In genomic region chr15:91885714-91886265, GRCh38 we compare ENCODE assay signal across 12 cellular contexts. TPM values are rescaled to one million over a fixed set of nuclear protein-coding genes. Genes with fewer than 3 reads are reported as not detected.
A peak's percentile ranks its signal among the peaks of the same experiment; 100 is the strongest.
DNase-seq lines count a peak whose midpoint lies in the region; ATAC-seq and TF ChIP-seq lines count a peak whose summit lies in the region.
"Had no signal": no experiment of that assay in that cellular context is flagged by ENCODE, and none has a peak within 500 bp of the region (broad histone marks: within the 10 kb centered on the region; RNA-seq: fewer than 3 reads in every experiment).

No MANE protein-coding gene starts in this region.

- H3K79me2 ChIP-seq in smooth muscle cell (ENCODE audit: low read depth), result no peaks in the 10 kb centered on the region

- 89% methylated on average over 7 of the region's 7 CpGs for WGBS in smooth muscle cell (ENCODE audit: low lambda C conversion rate)

- H3K4me2 ChIP-seq in smooth muscle cell, result no peak overlapping the region

- H3K36me3 Mint-ChIP-seq in activated CD4-positive, alpha-beta T cell treated with anti-CD3 and anti-CD28 coated beads for 36 hours (ENCODE audit: low read depth), result peaks cover 2% of the 10 kb centered on the region
- H3K36me3 Mint-ChIP-seq in activated CD4-positive, alpha-beta T cell treated with anti-CD3 and anti-CD28 coated beads, Interleukin-2, amount 10 ng/mL, durations not matched to agents 24 days and 14 days (ENCODE audit: low read depth), result no peaks in the 10 kb centered on the region
- H3K36me3 Mint-ChIP-seq in dendritic cell treated with granulocyte-macrophage colony-stimulating factor and Interleukin-4, amounts not matched to agents 40 ng/mL and 50 ng/mL, for 4 days (ENCODE audit: low read depth), result peaks cover 21% of the 10 kb centered on the region

- intact Hi-C loops in activated CD4-positive, alpha-beta T cell treated with anti-CD3 and anti-CD28 coated beads for 36 hours (cut with DNase I, micrococcal nuclease), result loop anchor here in 1 of 2 experiments (1.0 kb wide), 1 partner anchor 192 kb away; no protein-coding TSS in a partner anchor
- intact Hi-C loops in activated CD4-positive, alpha-beta T cell treated with anti-CD3 and anti-CD28 coated beads, Interleukin-2, amount 10 ng/mL, durations not matched to agents 24 days and 14 days (cut with micrococcal nuclease), result loop anchor here (1.0 kb wide), 1 partner anchor 192 kb away; no protein-coding TSS in a partner anchor
- intact Hi-C loops in dendritic cell treated with granulocyte-macrophage colony-stimulating factor and Interleukin-4, amounts not matched to agents 40 ng/mL and 50 ng/mL, for 4 days (cut with micrococcal nuclease), result loop anchor here (1.0 to 5.0 kb wide), 3 partner anchors 33 to 197 kb away; partner anchors contain the start of gene SLCO3A1
- intact Hi-C loops in sciatic nerve (cut with DNase I), result no loop called here

- H3K9ac ChIP-seq in smooth muscle cell (ENCODE audit: low read depth), result no peak overlapping the region

- H3K9me3 Mint-ChIP-seq in activated CD4-positive, alpha-beta T cell treated with anti-CD3 and anti-CD28 coated beads for 36 hours (ENCODE audit: low read depth), result no peaks in the 10 kb centered on the region
- no peaks in the 10 kb centered on the region for H3K9me3 Mint-ChIP-seq in activated CD4-positive, alpha-beta T cell treated with anti-CD3 and anti-CD28 coated beads, Interleukin-2, amount 10 ng/mL, durations not matched to agents 24 days and 14 days
- no peaks in the 10 kb centered on the region for H3K9me3 Mint-ChIP-seq in dendritic cell treated with granulocyte-macrophage colony-stimulating factor and Interleukin-4, amounts not matched to agents 40 ng/mL and 50 ng/mL, for 4 days

- TF ChIP-seq CTCF in GM20000 (IDR thresholded peaks at IDR 0.05; ENCODE audit: extremely low read depth, missing control alignments) (no peak), smooth muscle cell (IDR thresholded peaks at IDR 0.05; ENCODE audit: borderline replicate concordance, insufficient read depth, poor library complexity, severe bottlenecking) (no peak)

- no peaks in the 10 kb centered on the region for H3K27me3 Mint-ChIP-seq in activated CD4-positive, alpha-beta T cell treated with anti-CD3 and anti-CD28 coated beads for 36 hours
- H3K27me3 Mint-ChIP-seq in activated CD4-positive, alpha-beta T cell treated with anti-CD3 and anti-CD28 coated beads, Interleukin-2, amount 10 ng/mL, durations not matched to agents 24 days and 14 days, result no peaks in the 10 kb centered on the region
- H3K27me3 Mint-ChIP-seq in dendritic cell treated with granulocyte-macrophage colony-stimulating factor and Interleukin-4, amounts not matched to agents 40 ng/mL and 50 ng/mL, for 4 days, result no peaks in the 10 kb centered on the region
- H3K27me3 Mint-ChIP-seq: B cell had no signal

- ATAC-seq in activated CD4-positive, alpha-beta T cell treated with anti-CD3 and anti-CD28 coated beads for 36 hours, result no peak
- ATAC-seq in sciatic nerve (peak; percentile 47), HG02623 (IDR thresholded peaks at IDR 0.05; ENCODE audit: unreplicated experiment) (no peak)

- H3K4me1 Mint-ChIP-seq in activated CD4-positive, alpha-beta T cell treated with anti-CD3 and anti-CD28 coated beads for 36 hours, result peaks cover 20% of the 10 kb centered on the region
- H3K4me1 Mint-ChIP-seq in activated CD4-positive, alpha-beta T cell treated with anti-CD3 and anti-CD28 coated beads, Interleukin-2, amount 10 ng/mL, durations not matched to agents 24 days and 14 days, result peaks cover 12% of the 10 kb centered on the region
- H3K4me1 Mint-ChIP-seq in dendritic cell treated with granulocyte-macrophage colony-stimulating factor and Interleukin-4, amounts not matched to agents 40 ng/mL and 50 ng/mL, for 4 days (ENCODE audit: low read depth), result peaks cover 76% of the 10 kb centered on the region
- H3K4me1 Mint-ChIP-seq: B cell had no signal

- POLR2A ChIA-PET in activated CD4-positive, alpha-beta T cell treated with anti-CD3 and anti-CD28 coated beads for 36 hours (lab: Charles Lee), result no interaction called here

- no peak overlapping the region for H3K4me3 Mint-ChIP-seq in activated CD4-positive, alpha-beta T cell treated with anti-CD3 and anti-CD28 coated beads for 36 hours
- no peak overlapping the region for H3K4me3 Mint-ChIP-seq in activated CD4-positive, alpha-beta T cell treated with anti-CD3 and anti-CD28 coated beads, Interleukin-2, amount 10 ng/mL, durations not matched to agents 24 days and 14 days
- no peak overlapping the region for H3K4me3 Mint-ChIP-seq in dendritic cell treated with granulocyte-macrophage colony-stimulating factor and Interleukin-4, amounts not matched to agents 40 ng/mL and 50 ng/mL, for 4 days
- H3K4me3 Mint-ChIP-seq: B cell had no signal

- no peaks in the 10 kb centered on the region for H3K27me3 ChIP-seq in smooth muscle cell (ENCODE audit: low read depth)

- CTCF ChIA-PET in activated CD4-positive, alpha-beta T cell treated with anti-CD3 and anti-CD28 coated beads for 36 hours (lab: Charles Lee), result interaction anchor here (0.8 to 1.9 kb wide), 2 partner anchors 31 to 192 kb away, joined by 4 to 6 read pairs; no protein-coding TSS in a partner anchor

- no peak overlapping the region for H3K4me3 ChIP-seq in smooth muscle cell

- H3K27ac ChIP-seq in smooth muscle cell (ENCODE audit: low read depth), result no peak overlapping the region

- H3K36me3 ChIP-seq in smooth muscle cell (ENCODE audit: low read depth), result no peaks in the 10 kb centered on the region

- H3F3A ChIP-seq in smooth muscle cell (ENCODE audit: low read depth), result no peaks in the 10 kb centered on the region

- H2AFZ ChIP-seq in smooth muscle cell (ENCODE audit: low read depth), result no peak overlapping the region

- H4K20me1 ChIP-seq in smooth muscle cell (ENCODE audit: low read depth), result no peaks in the 10 kb centered on the region

- no peak overlapping the region for H3K27ac Mint-ChIP-seq in activated CD4-positive, alpha-beta T cell treated with anti-CD3 and anti-CD28 coated beads for 36 hours
- H3K27ac Mint-ChIP-seq in activated CD4-positive, alpha-beta T cell treated with anti-CD3 and anti-CD28 coated beads, Interleukin-2, amount 10 ng/mL, durations not matched to agents 24 days and 14 days, result no peak overlapping the region
- peak overlapping the region; percentile 78 for H3K27ac Mint-ChIP-seq in dendritic cell treated with granulocyte-macrophage colony-stimulating factor and Interleukin-4, amounts not matched to agents 40 ng/mL and 50 ng/mL, for 4 days
- H3K27ac Mint-ChIP-seq: B cell, progenitor cell of endocrine pancreas had no signal

- peak; percentile 19 for DNase-seq in activated CD4-positive, alpha-beta T cell treated with anti-CD3 and anti-CD28 coated beads for 36 hours
- DNase-seq in activated CD4-positive, alpha-beta T cell treated with anti-CD3 and anti-CD28 coated beads, Interleukin-2, amount 10 ng/mL, durations not matched to agents 24 days and 14 days, result no peak
- peak; percentile 10 for DNase-seq in NCI-H1694 (lab: John Stamatoyannopoulos, UW)
- DNase-seq in sciatic nerve (ENCODE audit: low spot score), result no peak
- no peak for DNase-seq in GM20000 (ENCODE audit: low spot score)
- no peak for DNase-seq in smooth muscle cell (lab: John Stamatoyannopoulos, UW; ENCODE audit: unreplicated experiment)
- DNase-seq: hippocampal formation, NCI-H345 had no signal

- H3K4me1 ChIP-seq in smooth muscle cell (ENCODE audit: low read depth), result no peaks in the 10 kb centered on the region

- no peaks in the 10 kb centered on the region for H3K9me3 ChIP-seq in smooth muscle cell (replicated peaks; ENCODE audit: low read depth)

RNA-seq across cellular contexts. Expression of gene SLCO3A1, which starts 32.3 kb away (rescaled TPM):
- total RNA-seq in activated CD4-positive, alpha-beta T cell treated with anti-CD3 and anti-CD28 coated beads for 36 hours, result 1 to 10 TPM; 5.6 to 5.8 TPM
- total RNA-seq in activated CD4-positive, alpha-beta T cell treated with anti-CD3 and anti-CD28 coated beads, Interleukin-2, amount 10 ng/mL, durations not matched to agents 24 days and 14 days, result 13.4 and 16.3 TPM in 2 replicates
- 36.4 TPM for total RNA-seq in sciatic nerve
- total RNA-seq in smooth muscle cell, result 1.0 and 12.6 TPM in 2 replicates
- 1.3 and 4.7 TPM in 2 replicates for polyA plus RNA-seq in smooth muscle cell

Comparison
In these comparisons a context has a peak if more than half of its experiments do, and no peak if none do; other contexts are left out.
1. DNase-seq: peak in activated CD4-positive, alpha-beta T cell treated with anti-CD3 and anti-CD28 coated beads for 36 hours (single experiment) and NCI-H1694 (single experiment); none in activated CD4-positive, alpha-beta T cell treated with anti-CD3 and anti-CD28 coated beads, Interleukin-2, amount 10 ng/mL, durations not matched to agents 24 days and 14 days (single experiment), sciatic nerve (single experiment), GM20000 (single experiment) and smooth muscle cell (single experiment).